In genomic region chr15:68053997-68054657, GRCh38 we compare ENCODE assay signal across 8 cellular contexts.
A peak's percentile ranks its signal among the peaks of the same experiment; 100 is the strongest.
DNase-seq lines count a peak whose midpoint lies in the region; TF ChIP-seq lines count a peak whose summit lies in the region.

TSS of gene PIAS1 (plus strand) at chr15:68054315. CDS start at chr15:68054327, 12 bp downstream.

- H3K9me3 Mint-ChIP-seq in nephron progenitor cell, result no peaks in the 10 kb centered on the region
- no peaks in the 10 kb centered on the region for H3K9me3 Mint-ChIP-seq in stimulated activated naive CD8-positive, alpha-beta T cell treated with anti-CD3 and anti-CD28 coated beads, Interleukin-15, Interleukin-2, amounts not matched to agents 100 ng/mL and 50 ng/mL, for 24 hours

- H3K4me1 ChIP-seq in ES-I3 (ENCODE audit: insufficient read depth, low read length), result peaks cover 20% of the 10 kb centered on the region
- peaks cover 41% of the 10 kb centered on the region for H3K4me1 ChIP-seq in HAP-1
- peaks cover 13% of the 10 kb centered on the region for H3K4me1 ChIP-seq in MM.1S (ENCODE audit: low read length)

- H3K27me3 ChIP-seq in HAP-1 (ENCODE audit: low read depth) (no peaks in the 10 kb centered on the region), MM.1S (replicated peaks; ENCODE audit: insufficient read depth, low read length) (no peaks in the 10 kb centered on the region)

- 0 out of 2 replicates have a peak, but pooled peaks cover 12% of the 10 kb centered on the region for H4K20me1 ChIP-seq in MM.1S (ENCODE audit: insufficient read depth, low read length)

- H3K36me3 ChIP-seq in ES-I3 (ENCODE audit: insufficient read depth, low read length) (no peaks in the 10 kb centered on the region), HAP-1 (replicated peaks) (no peaks in the 10 kb centered on the region), MM.1S (replicated peaks; ENCODE audit: insufficient read depth, low read length) (no peaks in the 10 kb centered on the region)

- H3K36me3 Mint-ChIP-seq in nephron progenitor cell (ENCODE audit: low read depth), result peaks cover 8% of the 10 kb centered on the region
- H3K36me3 Mint-ChIP-seq in stimulated activated naive CD8-positive, alpha-beta T cell treated with anti-CD3 and anti-CD28 coated beads, Interleukin-15, Interleukin-2, amounts not matched to agents 100 ng/mL and 50 ng/mL, for 24 hours (ENCODE audit: low read depth), result peaks cover 5% of the 10 kb centered on the region

- peak within 1 kb of the TSS; percentile 92 for H3K27ac Mint-ChIP-seq in nephron progenitor cell
- peak within 1 kb of the TSS; percentile 90 for H3K27ac Mint-ChIP-seq in stimulated activated naive CD8-positive, alpha-beta T cell treated with anti-CD3 and anti-CD28 coated beads, Interleukin-15, Interleukin-2, amounts not matched to agents 100 ng/mL and 50 ng/mL, for 24 hours

- in situ Hi-C loops in HAP-1 (cut with MboI; ENCODE audit: low sequenced_read_pairs), result no loop called here

- peak; percentile 99 to 100 for DNase-seq in HAP-1 (ENCODE audit: low spot score in 2 of 2)
- DNase-seq in MM.1S, result peak; percentile 93
- peak; percentile 88 for DNase-seq in SHP77 treated with DMSO at 0.1 percent for 48 hours (lab: John Stamatoyannopoulos, UW)
- DNase-seq in activated effector memory CD4-positive, alpha-beta T cell treated with anti-CD3 and anti-CD28 coated beads, Interleukin-2, amount 50 U/mL, for 16 hours, result peak; percentile 98
- DNase-seq in fibroblast of the conjunctiva (ENCODE audit: low read depth), result peak; percentile 87
- DNase-seq in nephron progenitor cell, result peak; percentile 96

- H2AFZ ChIP-seq in MM.1S (ENCODE audit: low read length), result peak within 1 kb of the TSS; percentile 83

- no peaks in the 10 kb centered on the region for H3K9me3 ChIP-seq in ES-I3 (ENCODE audit: control insufficient read depth, insufficient read depth, low read length)
- no peaks in the 10 kb centered on the region for H3K9me3 ChIP-seq in HAP-1
- no peaks in the 10 kb centered on the region for H3K9me3 ChIP-seq in MM.1S (replicated peaks; ENCODE audit: insufficient read depth, low read length)

- peaks cover 3% of the 10 kb centered on the region for H3F3A ChIP-seq in MM.1S (ENCODE audit: insufficient read depth, low read length)

- peak within 1 kb of the TSS; percentile 83 for H3K4me3 ChIP-seq in HAP-1
- H3K4me3 ChIP-seq in MM.1S (ENCODE audit: low read length), result peak within 1 kb of the TSS; percentile 80

- peaks cover 4% of the 10 kb centered on the region for H3K27me3 Mint-ChIP-seq in nephron progenitor cell (ENCODE audit: low read depth, poor library complexity)
- H3K27me3 Mint-ChIP-seq in stimulated activated naive CD8-positive, alpha-beta T cell treated with anti-CD3 and anti-CD28 coated beads, Interleukin-15, Interleukin-2, amounts not matched to agents 100 ng/mL and 50 ng/mL, for 24 hours, result peaks cover 17% of the 10 kb centered on the region

- H3K79me2 ChIP-seq in MM.1S (ENCODE audit: low read length), result peaks cover 50% of the 10 kb centered on the region

- peaks cover 40% of the 10 kb centered on the region for H3K4me1 Mint-ChIP-seq in nephron progenitor cell
- H3K4me1 Mint-ChIP-seq in stimulated activated naive CD8-positive, alpha-beta T cell treated with anti-CD3 and anti-CD28 coated beads, Interleukin-15, Interleukin-2, amounts not matched to agents 100 ng/mL and 50 ng/mL, for 24 hours (ENCODE audit: low read depth), result peaks cover 55% of the 10 kb centered on the region

- peak; percentile 5; the same call in 1 of the 2 replicates for TF ChIP-seq CTCF in MM.1S (IDR thresholded peaks at IDR 0.05; ENCODE audit: low read length)
- TF ChIP-seq CTCF in nephron progenitor cell (IDR thresholded peaks at IDR 0.05), result no peak

- H3K27ac ChIP-seq in MM.1S (ENCODE audit: low read length), result peak within 1 kb of the TSS; percentile 43; the same call in 1 of the 2 replicates

- H3K9me2 ChIP-seq in MM.1S (replicated peaks; ENCODE audit: insufficient read depth, low read length), result no peaks in the 10 kb centered on the region

- peak within 1 kb of the TSS; percentile 96 for H3K4me3 Mint-ChIP-seq in nephron progenitor cell
- peak within 1 kb of the TSS; percentile 94 for H3K4me3 Mint-ChIP-seq in stimulated activated naive CD8-positive, alpha-beta T cell treated with anti-CD3 and anti-CD28 coated beads, Interleukin-15, Interleukin-2, amounts not matched to agents 100 ng/mL and 50 ng/mL, for 24 hours

- H3K4me2 ChIP-seq in MM.1S (ENCODE audit: low read depth, low read length), result peak within 1 kb of the TSS; percentile 74

- H3K9ac ChIP-seq in ES-I3 (ENCODE audit: low read depth, low read length), result peak within 1 kb of the TSS; percentile 95
- H3K9ac ChIP-seq in MM.1S (ENCODE audit: low read length), result peak within 1 kb of the TSS; percentile 79

Comparison
In these comparisons a context has a peak if more than half of its experiments do, and no peak if none do; other contexts are left out.
1. Peak in every context shown above with its lines: DNase-seq, H3K4me3 ChIP-seq and H3K27ac ChIP-seq.